Comparison of ENCODE assay signal across 23 cellular contexts in the genomic region with DNA sequence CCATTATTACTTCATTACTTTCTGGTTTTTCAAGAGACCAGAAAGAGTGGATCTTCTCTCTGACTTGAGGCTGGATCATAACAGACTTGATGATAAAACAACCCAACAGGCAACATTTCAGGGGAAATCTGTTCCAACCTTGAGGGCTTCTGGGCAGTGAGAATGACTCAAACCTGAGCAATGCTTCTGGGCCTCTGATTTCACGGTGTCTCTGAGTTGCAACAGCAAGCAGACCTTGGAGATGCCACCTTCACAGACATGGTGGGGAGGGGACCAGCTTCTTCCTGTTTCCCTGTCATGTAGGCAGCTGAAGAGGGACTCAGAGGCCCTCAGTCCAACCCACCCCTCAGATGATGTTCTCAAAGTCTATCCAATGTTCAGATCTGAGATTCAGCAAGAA.
DNase-seq lines count a peak whose midpoint lies in the region; ATAC-seq, FAIRE-seq and TF ChIP-seq lines count a peak whose summit lies in the region.
"Had no signal": no experiment of that assay in that cellular context is flagged by ENCODE, and none has a peak within 500 bp of the region (broad histone marks: within the 10 kb centered on the region; RNA-seq: fewer than 3 reads in every experiment).

No MANE protein-coding gene starts in this region.

- no peaks in the 10 kb centered on the region for H3K9me3 ChIP-seq in AG04450 (ENCODE audit: control insufficient read depth, insufficient read depth, low read length)
- no peaks in the 10 kb centered on the region for H3K9me3 ChIP-seq in adipocyte (ENCODE audit: control insufficient read depth, low read length)
- H3K9me3 ChIP-seq: prostate gland, stomach, uterus had no signal

- H3K27me3 ChIP-seq in AG04450 (ENCODE audit: control insufficient read depth, insufficient read depth, low read length) (peaks cover 6% of the 10 kb centered on the region), adipocyte (replicated peaks; ENCODE audit: control insufficient read depth, insufficient read depth, low read length) (no peaks in the 10 kb centered on the region)
- H3K27me3 ChIP-seq: stomach, uterus had no signal

- CTCF ChIA-PET in AG04450 (lab: Charles Lee), result interaction anchor here (2.8 kb wide), 1 partner anchor 26 kb away, joined by 9 read pairs; no protein-coding TSS in a partner anchor

- H3K9ac ChIP-seq in adipocyte (ENCODE audit: low read length), result no peak overlapping the region

- no peak for TF ChIP-seq POLR2A in H54 (IDR thresholded peaks at IDR 0.05; ENCODE audit: low read depth, low read length)

- POLR2A ChIA-PET in AG04450 (lab: Yijun Ruan, JAX), result no interaction called here

- ATAC-seq in GM18511 (IDR thresholded peaks at IDR 0.05; ENCODE audit: unreplicated experiment), result no peak
- ATAC-seq: heart left ventricle had no signal

- in situ Hi-C loops in GM13977 (cut with MboI; ENCODE audit: low pct_unique_long_range_greater_than_20kb, low sequenced_read_pairs, unreplicated experiment), result no loop called here

- DNase-seq in AG04450 (ENCODE audit: low read depth, low spot score), result peak; percentile 24
- DNase-seq in H54 (ENCODE audit: insufficient read length, low spot score), result no peak
- peak; percentile 69 for DNase-seq in adipocyte (ENCODE audit: low read depth)
- DNase-seq in fibroblast of mammary gland (ENCODE audit: low read depth), result peak; percentile 68
- DNase-seq in stimulated activated CD4-positive, alpha-beta T cell treated with anti-CD3 and anti-CD28 coated beads, Interleukin-4, amount 100 ng/mL, for 1 hour, result no peak
- DNase-seq in anterior cingulate cortex (lab: John Stamatoyannopoulos, UW), result no peak
- DNase-seq in GM13977 (ENCODE audit: low spot score), result no peak
- DNase-seq: ACHN; activated CD4-positive, alpha-beta T cell treated with anti-CD3 and anti-CD28 coated beads, Interleukin-2, amount 50 U/mL, for 48 hours; activated T-cell treated with anti-CD3 and anti-CD28 coated beads, Interleukin-2, amount 50 U/mL, for 1 hour; Calu3; GF-D8; heart left ventricle; NCI-H1092; NCI-H774; nephron progenitor cell; stomach; uterus had no signal

- no peak overlapping the region for H3K4me3 ChIP-seq in AG04450 (ENCODE audit: low read depth, low read length)
- no peak overlapping the region for H3K4me3 ChIP-seq in adipocyte (ENCODE audit: low read length)
- H3K4me3 ChIP-seq in fibroblast of mammary gland (ENCODE audit: control insufficient read depth, low read depth, low read length), result no peak overlapping the region
- H3K4me3 ChIP-seq: heart left ventricle, prostate gland, stomach, uterus had no signal

- no peak overlapping the region for H3K27ac ChIP-seq in AG04450 (ENCODE audit: low read depth, low read length)
- H3K27ac ChIP-seq: heart left ventricle, prostate gland, stomach, uterus had no signal

- TF ChIP-seq CTCF in AG04450 (IDR thresholded peaks at IDR 0.05; ENCODE audit: low read depth, low read length) (no peak), fibroblast of mammary gland (conservative IDR thresholded peaks at IDR 0.05; ENCODE audit: control insufficient read depth, insufficient read depth, low read depth, low read length) (no peak), GM13977 (IDR thresholded peaks at IDR 0.05; ENCODE audit: extremely low read depth, insufficient read depth, missing control alignments) (no peak)

- H3K36me3 ChIP-seq in adipocyte (ENCODE audit: control insufficient read depth, insufficient read depth, low read length, severe bottlenecking), result no peaks in the 10 kb centered on the region
- H3K36me3 ChIP-seq: heart left ventricle, prostate gland, stomach, uterus had no signal

- FAIRE-seq in H54 (lab: Jason Lieb, UNC), result peak; percentile 38
- FAIRE-seq: GM19239, islet of Langerhans, RCC 7860 had no signal

- peaks cover 13% of the 10 kb centered on the region for H3K4me1 ChIP-seq in adipocyte (ENCODE audit: control insufficient read depth, insufficient read depth, low read length)
- H3K4me1 ChIP-seq: heart left ventricle, prostate gland, stomach, uterus had no signal

Comparison
In these comparisons a context has a peak if more than half of its experiments do, and no peak if none do; other contexts are left out.
1. DNase-seq: peak in AG04450 (single experiment), adipocyte (single experiment) and fibroblast of mammary gland (single experiment); none in H54 (single experiment), stimulated activated CD4-positive, alpha-beta T cell treated with anti-CD3 and anti-CD28 coated beads, Interleukin-4, amount 100 ng/mL, for 1 hour (single experiment), anterior cingulate cortex (0 of 58) and GM13977 (single experiment).